Comparison of ENCODE assay signal across 2 cellular contexts in the genomic region with DNA sequence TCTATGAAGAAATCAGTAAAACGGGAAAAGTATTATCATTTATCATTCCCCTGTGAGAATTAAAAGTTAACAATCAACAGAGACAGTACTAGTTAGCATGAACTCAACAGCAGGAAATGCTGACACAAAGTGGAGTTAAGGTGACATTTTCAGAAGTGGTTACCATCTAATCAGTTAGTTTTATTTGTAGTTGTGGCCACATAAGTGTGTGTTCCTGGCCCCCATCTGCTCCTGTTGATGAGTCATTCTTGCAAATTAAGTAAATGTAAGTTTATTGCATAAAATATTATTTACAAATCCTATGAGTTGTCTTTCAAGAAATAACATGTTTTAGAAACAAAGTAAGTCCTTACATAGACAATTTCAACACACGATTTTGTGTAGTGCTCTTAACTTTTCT.
TF ChIP-seq lines count a peak whose summit lies in the region.

No MANE protein-coding gene starts in this region.

TF ChIP-seq in A549, 52 proteins besides CTCF, POLR2A, EP300 and RAD21 (continued from another document):
- no peak for TF ChIP-seq TFCP2L1 (CRISPR knock-in tag; IDR thresholded peaks at IDR 0.05)
- TF ChIP-seq, protein P1, sequence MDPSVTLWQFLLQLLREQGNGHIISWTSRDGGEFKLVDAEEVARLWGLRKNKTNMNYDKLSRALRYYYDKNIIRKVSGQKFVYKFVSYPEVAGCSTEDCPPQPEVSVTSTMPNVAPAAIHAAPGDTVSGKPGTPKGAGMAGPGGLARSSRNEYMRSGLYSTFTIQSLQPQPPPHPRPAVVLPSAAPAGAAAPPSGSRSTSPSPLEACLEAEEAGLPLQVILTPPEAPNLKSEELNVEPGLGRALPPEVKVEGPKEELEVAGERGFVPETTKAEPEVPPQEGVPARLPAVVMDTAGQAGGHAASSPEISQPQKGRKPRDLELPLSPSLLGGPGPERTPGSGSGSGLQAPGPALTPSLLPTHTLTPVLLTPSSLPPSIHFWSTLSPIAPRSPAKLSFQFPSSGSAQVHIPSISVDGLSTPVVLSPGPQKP (IDR thresholded peaks at IDR 0.05; ENCODE audit: low read depth, low read length) = no peak
- TF ChIP-seq CEBPB (IDR thresholded peaks at IDR 0.05) = no peak
- no peak for TF ChIP-seq BCL3 (IDR thresholded peaks at IDR 0.05)
- TF ChIP-seq ZSCAN20 (CRISPR knock-in tag; IDR thresholded peaks at IDR 0.05) = no peak

TF ChIP-seq in GM12878, 131 proteins besides CTCF, POLR2A, EP300 and RAD21 (continued from another document):
- TF ChIP-seq IRF3 (IDR thresholded peaks at IDR 0.05) (no peak), NFYA (IDR thresholded peaks at IDR 0.05; ENCODE audit: borderline replicate concordance, low read depth, low read length) (no peak), CEBPB (IDR thresholded peaks at IDR 0.05; ENCODE audit: borderline replicate concordance in 1 of 2, low read depth in 2 of 2, low read length in 2 of 2) (no peak), CREM (IDR thresholded peaks at IDR 0.05; ENCODE audit: low read depth) (no peak), SP1 (IDR thresholded peaks at IDR 0.05; ENCODE audit: low read depth, low read length) (no peak), ATF7 (IDR thresholded peaks at IDR 0.05; ENCODE audit: low read depth) (no peak)
TF ChIP-seq in GM12878: peak in this region for 0.
